Comparison of ENCODE assay signal across 9 cellular contexts in the genomic region with DNA sequence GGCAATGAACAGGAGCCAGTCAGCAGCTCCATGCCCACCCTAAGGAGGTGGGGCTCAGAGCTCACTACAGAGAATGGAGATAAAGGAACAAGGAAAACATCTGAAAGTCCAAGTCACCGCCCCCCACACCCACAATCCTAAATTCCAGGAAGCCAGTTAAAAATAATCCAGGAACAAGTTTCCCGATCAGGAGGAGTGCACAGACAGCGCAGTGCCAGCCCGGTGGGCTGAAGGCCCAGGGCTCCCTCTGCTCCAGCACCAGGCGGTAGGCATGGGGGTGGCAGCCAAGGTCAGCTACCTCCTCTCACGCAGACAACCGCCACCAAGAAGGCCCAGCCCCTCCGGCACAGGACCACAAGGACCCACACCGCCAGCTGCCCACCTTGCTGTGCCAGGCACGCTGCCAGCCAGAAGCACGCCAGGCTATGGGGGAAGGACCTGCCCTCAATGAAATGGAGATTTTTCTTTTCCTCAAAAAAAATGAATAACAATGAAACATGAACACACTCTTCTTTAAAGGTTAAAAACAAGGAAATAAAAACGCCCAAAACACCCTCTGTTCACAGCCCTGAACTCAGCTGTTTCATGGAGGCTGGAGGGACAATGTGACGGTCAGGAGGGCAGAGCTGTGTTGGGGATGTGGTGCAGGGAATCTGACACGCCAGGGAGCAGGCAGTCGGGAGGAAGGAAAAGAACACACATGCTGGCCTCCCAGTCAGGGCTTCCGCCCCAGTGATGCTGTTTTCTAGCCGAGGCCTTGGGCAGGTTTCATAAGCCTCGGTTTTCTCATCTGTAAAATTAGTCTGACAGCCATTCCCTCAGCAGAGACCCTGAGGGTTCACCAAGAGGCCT. TPM values are rescaled to one million over a fixed set of nuclear protein-coding genes. Genes with fewer than 3 reads are reported as not detected.
DNase-seq lines count a peak whose midpoint lies in the region; ATAC-seq, FAIRE-seq and TF ChIP-seq lines count a peak whose summit lies in the region.
"Had no signal": no experiment of that assay in that cellular context is flagged by ENCODE, and none has a peak within 500 bp of the region (broad histone marks: within the 10 kb centered on the region; RNA-seq: fewer than 3 reads in every experiment).

No MANE protein-coding gene starts in this region.

- no peaks in the 10 kb centered on the region for H3K27me3 ChIP-seq in K562 (ENCODE audit: control insufficient read depth in 2 of 2, insufficient read depth in 2 of 2, low read length in 2 of 2)
- H3K27me3 ChIP-seq in layer of hippocampus (ENCODE audit: control insufficient read depth, insufficient read depth, low read length) = no peaks in the 10 kb centered on the region
- H3K27me3 ChIP-seq in subcutaneous abdominal adipose tissue (ENCODE audit: control insufficient read depth in 5 of 5, insufficient read depth in 4 of 5, low read length in 5 of 5) = no peaks in the 10 kb centered on the region

- in situ Hi-C loops in K562 (cut with MboI) = no loop called here

- H3K4me1 ChIP-seq in K562 (replicated peaks in 1 of 2; ENCODE audit: control insufficient read depth in 2 of 2, insufficient read depth in 2 of 2, low read length in 2 of 2) (peaks cover 10 to 16% of the 10 kb centered on the region in 2 experiments), subcutaneous abdominal adipose tissue (ENCODE audit: control insufficient read depth in 5 of 5, insufficient read depth in 5 of 5, low read length in 5 of 5) (peaks cover 8 to 54% (median 47%) of the 10 kb centered on the region in 5 donors)

- FAIRE-seq in K562 (lab: Jason Lieb, UNC) = peak; percentile 48

- TF ChIP-seq EP300 in K562 (IDR thresholded peaks at IDR 0.05; ENCODE audit: low read length) = no peak

- H3K4me1 Mint-ChIP-seq in T-helper 1 cell treated with Interleukin-12 subunit alpha and Interleukin-12 subunit beta and Interleukin-4 antibody, amounts not matched to agents 30 μg/mL and 1 μg/mL, for 36 hours (ENCODE audit: low read depth) = peaks cover 83% of the 10 kb centered on the region

- BruUV-seq in K562 (replicated peaks; lab: Mats Ljungman, UMichigan) = no TSS peak

- peak overlapping the region; percentile 71 for H3K27ac Mint-ChIP-seq in T-helper 1 cell treated with Interleukin-12 subunit alpha and Interleukin-12 subunit beta and Interleukin-4 antibody, amounts not matched to agents 30 μg/mL and 1 μg/mL, for 36 hours

- POLR2A ChIA-PET in K562 (lab: Yijun Ruan, JAX) = interaction anchor here (0.6 to 1.0 kb wide), 3 partner anchors 9 to 47 kb away, joined by 3 to 4 read pairs (median 4); no protein-coding TSS in a partner anchor
- POLR2A ChIA-PET in GM10248 (lab: Yijun Ruan, JAX) = no interaction called here

- no peak for TF ChIP-seq POLR2A in K562 (conservative IDR thresholded peaks at IDR 0.05)

- peaks cover 93% of the 10 kb centered on the region for H3K79me2 ChIP-seq in K562 (ENCODE audit: control insufficient read depth, insufficient read depth, low read length)

- intact Hi-C loops in K562 (cut with micrococcal nuclease) = no loop called here

- H2AFZ ChIP-seq in K562 (ENCODE audit: low read depth, low read length) = no peak overlapping the region

- TF ChIP-seq CTCF in K562 (IDR thresholded peaks at IDR 0.05 in 2 of 3, conservative IDR thresholded peaks at IDR 0.05 in 1 of 3; ENCODE audit: insufficient read depth in 2 of 3, low read depth in 1 of 3, low read length in 3 of 3) (no peak), GM10248 (IDR thresholded peaks at IDR 0.05; ENCODE audit: control extremely low read depth, extremely low read depth, low read depth, missing control alignments) (no peak)

- ATAC-seq in K562 = peak; percentile 42; the same call in 2 of the 3 replicates

- H3K4me3 ChIP-seq in K562 (no peak overlapping the region), subcutaneous abdominal adipose tissue (ENCODE audit: low read depth in 1 of 5, low read length in 5 of 5) (peak overlapping the region in 2 of 5 donors; percentile 13 to 21)
- H3K4me3 ChIP-seq: HAP-1 had no signal

- H3K27me3 Mint-ChIP-seq in T-helper 1 cell treated with Interleukin-12 subunit alpha and Interleukin-12 subunit beta and Interleukin-4 antibody, amounts not matched to agents 30 μg/mL and 1 μg/mL, for 36 hours (ENCODE audit: low read depth) = no peaks in the 10 kb centered on the region

- TF ChIP-seq RAD21 in K562 (CRISPR knock-in tag; conservative IDR thresholded peaks at IDR 0.05 in 1 of 2, IDR thresholded peaks at IDR 0.05 in 1 of 2) = no peak

- H3K4me3 Mint-ChIP-seq in T-helper 1 cell treated with Interleukin-12 subunit alpha and Interleukin-12 subunit beta and Interleukin-4 antibody, amounts not matched to agents 30 μg/mL and 1 μg/mL, for 36 hours = peak overlapping the region; percentile 46

- peak overlapping the region in 1 of 2 experiments; percentile 85; a peak in 2 of 4 replicates for H3K9ac ChIP-seq in K562 (ENCODE audit: insufficient read depth in 1 of 2, low read depth in 2 of 2, low read length in 2 of 2)
- H3K9ac ChIP-seq in subcutaneous abdominal adipose tissue (ENCODE audit: low read length in 5 of 5) = peak overlapping the region in 2 of 5 donors; percentile 10 to 21

- DNase-seq in T-helper 1 cell = no peak
- DNase-seq in K562 (ENCODE audit: extremely low read depth in 1 of 4, low spot score in 3 of 4) = no peak
- no peak for DNase-seq in GM10248 (ENCODE audit: extremely low spot score)
- DNase-seq in SIG-M5 treated with dmso at 0.1 percent for 504 hours (lab: John Stamatoyannopoulos, UW; ENCODE audit: unreplicated experiment) = no peak
- DNase-seq in activated CD4-positive, CD25-positive, alpha-beta regulatory T cell (lab: John Stamatoyannopoulos, UW) = no peak

- peaks cover 3% of the 10 kb centered on the region for H3K9me1 ChIP-seq in K562 (ENCODE audit: control insufficient read depth, insufficient read depth, low read length)

- CTCF ChIA-PET in K562 (lab: Yijun Ruan, JAX; ENCODE audit: low intra/inter-chr PET ratio) (no interaction called here), GM10248 (lab: Yijun Ruan, JAX) (interaction anchor here (0.8 to 1.7 kb wide), 3 partner anchors 9 to 17 kb away, joined by 3 to 6 read pairs (median 3); no protein-coding TSS in a partner anchor)

- H3K36me3 ChIP-seq in K562 (ENCODE audit: control insufficient read depth, insufficient read depth, low read length) (peaks cover 10% of the 10 kb centered on the region; the same call in 1 of the 3 replicates), subcutaneous abdominal adipose tissue (ENCODE audit: control insufficient read depth in 5 of 5, insufficient read depth in 5 of 5, low read length in 5 of 5) (peaks cover 0 to 3% (median under 1%) of the 10 kb centered on the region in 5 donors)

- H3K36me3 Mint-ChIP-seq in T-helper 1 cell treated with Interleukin-12 subunit alpha and Interleukin-12 subunit beta and Interleukin-4 antibody, amounts not matched to agents 30 μg/mL and 1 μg/mL, for 36 hours (ENCODE audit: low read depth) = peaks cover 37% of the 10 kb centered on the region

- peaks cover 28% of the 10 kb centered on the region for H4K20me1 ChIP-seq in K562 (replicated peaks; ENCODE audit: control insufficient read depth, insufficient read depth, low read length)

- WGBS in K562 (ENCODE audit: insufficient coverage, low coverage, missing lambda C conversion rate) = 34% methylated on average over 13 of the region's 18 CpGs

- H3K9me3 ChIP-seq in K562 (replicated peaks; ENCODE audit: control insufficient read depth, insufficient read depth, low read depth, low read length) = no peaks in the 10 kb centered on the region
- no peaks in the 10 kb centered on the region for H3K9me3 ChIP-seq in subcutaneous abdominal adipose tissue (ENCODE audit: control insufficient read depth in 5 of 5, low read length in 5 of 5)

- H3K27ac ChIP-seq in K562 (ENCODE audit: extremely low read depth, low read depth, low read length) (no peak overlapping the region), layer of hippocampus (ENCODE audit: low read depth, low read length) (peak overlapping the region; percentile 62), subcutaneous abdominal adipose tissue (ENCODE audit: low read depth, low read length) (peak overlapping the region; percentile 50)

- H3K4me2 ChIP-seq in K562 (ENCODE audit: insufficient read depth, low read length) = peak overlapping the region; percentile 20; the same call in 1 of the 2 replicates

- H3K9me3 Mint-ChIP-seq in T-helper 1 cell treated with Interleukin-12 subunit alpha and Interleukin-12 subunit beta and Interleukin-4 antibody, amounts not matched to agents 30 μg/mL and 1 μg/mL, for 36 hours = no peaks in the 10 kb centered on the region

TF ChIP-seq in K562, 482 proteins besides CTCF, POLR2A, EP300 and RAD21 (continues in another document):
- TF ChIP-seq ZNF354B (CRISPR knock-in tag; IDR thresholded peaks at IDR 0.05) (no peak), NFIC (IDR thresholded peaks at IDR 0.05) (no peak), MAFG (tag; conservative IDR thresholded peaks at IDR 0.05) (no peak)

RNA-seq across cellular contexts. Expression of a gene that starts 11.0 kb away (rescaled TPM):
- 26.2 and 51.3 TPM in 2 replicates for total RNA-seq in K562 (2011; cell fraction: chromatin; rRNA removed; ENCODE audit: low replicate concordance)
- 14.5 and 15.4 TPM in 2 replicates for total RNA-seq in K562 (2011; cell fraction: nucleolus; rRNA removed)
- total RNA-seq in K562 (2011; cell fraction: nucleoplasm; rRNA removed) = 25.6 and 40.1 TPM in 2 replicates
- total RNA-seq in K562 (2014; rRNA removed) = 26.0 and 29.1 TPM in 2 replicates
- 44.1 and 50.8 TPM in 2 replicates for total RNA-seq in K562 (2014; rRNA removed; fragmentation: Illumina TruSeq; extraction: Trizol)
- total RNA-seq in K562 (2015; rRNA removed; fragmentation: Illumina TruSeq; extraction: Trizol) = 40.2 and 42.6 TPM in 2 replicates
- total RNA-seq in K562 (2021) = 46.8 and 57.6 TPM in 2 replicates
- polyA plus RNA-seq in K562 (2011; rRNA removed) = 21.4 and 25.5 TPM in 2 replicates
- 14.8 and 23.6 TPM in 2 replicates for polyA plus RNA-seq in K562 (2011; cell fraction: cytosol; rRNA removed)
- polyA plus RNA-seq in K562 (2011; cell fraction: nucleus; rRNA removed) = 26.9 and 31.8 TPM in 2 replicates
- 39.0 and 50.4 TPM in 2 replicates for polyA plus RNA-seq in K562 (2012)
- 69.9 and 78.4 TPM in 2 replicates for polyA plus RNA-seq in K562 (2014; fragmentation: Illumina TruSeq; extraction: Trizol)
- 1 to 10 TPM; 3.8 to 5.9 TPM for polyA plus RNA-seq in K562 (2014; fragmentation: Nextera tagmentation; extraction: Ambion mirVana)
- 28.2 and 29.6 TPM in 2 replicates for polyA plus RNA-seq in K562 (2014; rRNA removed)
- 19.6 and 23.0 TPM in 2 replicates for polyA minus RNA-seq in K562 (2011; rRNA and poly(A)+ RNA removed)
- 16.8 and 18.7 TPM in 2 replicates for polyA minus RNA-seq in K562 (2011; cell fraction: cytosol; rRNA and poly(A)+ RNA removed)
- polyA minus RNA-seq in K562 (2011; cell fraction: nucleus; rRNA and poly(A)+ RNA removed) = 11.0 and 12.4 TPM in 2 replicates
